36 cellular contexts compared by ENCODE assay signal in genomic region chr16:59754854-59755253, GRCh38.
"Had no signal": no experiment of that assay in that cellular context is flagged by ENCODE, and none has a peak within 500 bp of the region (broad histone marks: within the 10 kb centered on the region; RNA-seq: fewer than 3 reads in every experiment).

No MANE protein-coding gene starts in this region.

- ATAC-seq: activated CD8-positive, alpha-beta T cell treated with anti-CD3 and anti-CD28 coated beads for 36 hours; activated naive CD8-positive, alpha-beta T cell treated with anti-CD3 and anti-CD28 coated beads, Interleukin-2, amount 50 U/mL, for 24 hours; activated T-cell treated with anti-CD3 and anti-CD28 coated beads, Interleukin-2, amount 50 U/mL, for 4 hours; activated T-cell treated with anti-CD3 and anti-CD28 coated beads, Interleukin-2, amount 50 U/mL, for 72 hours; activated T-helper 17 cell treated with anti-CD3 and anti-CD28 coated beads, Interleukin-2, amount 50 U/mL, for 72 hours; T-cell had no signal

- H3K4me3 ChIP-seq: ascending aorta, cardiac muscle cell had no signal

- H3K27me3 ChIP-seq: ascending aorta, cardiac muscle cell had no signal

- H3K27me3 Mint-ChIP-seq: activated B cell treated with CpG ODN at 0.5 μM for 24 hours; activated CD4-positive, alpha-beta memory T cell treated with anti-CD3 and anti-CD28 coated beads for 36 hours; activated CD4-positive, alpha-beta T cell treated with anti-CD3 and anti-CD28 coated beads, Interleukin-2, amount 10 ng/mL, durations not matched to agents 24 days and 14 days; activated CD8-positive, alpha-beta T cell treated with anti-CD3 and anti-CD28 coated beads for 36 hours; activated naive CD4-positive, alpha-beta T cell treated with anti-CD3 and anti-CD28 coated beads, Interleukin-2, amount 10 ng/mL, durations not matched to agents 7 days and 5 days; activated naive CD4-positive, alpha-beta T cell treated with anti-CD3 and anti-CD28 coated beads, Interleukin-2, amount 50 U/mL, for 24 hours; activated naive CD8-positive, alpha-beta T cell; activated naive CD8-positive, alpha-beta T cell treated with anti-CD3 and anti-CD28 coated beads, Interleukin-2, amount 10 ng/mL, durations not matched to agents 7 days and 5 days; activated naive CD8-positive, alpha-beta T cell treated with anti-CD3 and anti-CD28 coated beads, Interleukin-2, amount 50 U/mL, for 24 hours; activated T-helper 17 cell treated with anti-CD3 and anti-CD28 coated beads, Interleukin-2, amount 50 U/mL, for 72 hours; brain; central memory CD8-positive, alpha-beta T cell; T-cell had no signal

- H3K27ac Mint-ChIP-seq: activated B cell treated with CpG ODN at 0.5 μM for 24 hours; activated CD4-positive, alpha-beta memory T cell treated with anti-CD3 and anti-CD28 coated beads for 36 hours; activated CD4-positive, alpha-beta T cell treated with anti-CD3 and anti-CD28 coated beads, Interleukin-2, amount 10 ng/mL, durations not matched to agents 24 days and 14 days; activated CD8-positive, alpha-beta T cell treated with anti-CD3 and anti-CD28 coated beads for 36 hours; activated naive CD4-positive, alpha-beta T cell treated with anti-CD3 and anti-CD28 coated beads, Interleukin-2, amount 10 ng/mL, durations not matched to agents 7 days and 5 days; activated naive CD4-positive, alpha-beta T cell treated with anti-CD3 and anti-CD28 coated beads, Interleukin-2, amount 50 U/mL, for 24 hours; activated naive CD8-positive, alpha-beta T cell; activated naive CD8-positive, alpha-beta T cell treated with anti-CD3 and anti-CD28 coated beads, Interleukin-2, amount 10 ng/mL, durations not matched to agents 7 days and 5 days; activated naive CD8-positive, alpha-beta T cell treated with anti-CD3 and anti-CD28 coated beads, Interleukin-2, amount 50 U/mL, for 24 hours; activated T-cell treated with anti-CD3 and anti-CD28 coated beads, Interleukin-2, amount 50 U/mL, for 72 hours; activated T-helper 1 cell treated with anti-CD3 and anti-CD28 coated beads, Interleukin-12 subunit alpha, Interleukin-12 subunit beta, Interleukin-2, Interleukin-4 antibody, amounts not matched to agents 30 ng/mL and 10 ng/mL and 1 ng/mL, durations not matched to agents 14 hours and 24 hours and 36 hours; activated T-helper 17 cell treated with anti-CD3 and anti-CD28 coated beads, Interleukin-2, amount 50 U/mL, for 72 hours; brain; T-cell; T-helper 2 cell treated with Interferon-gamma antibody and Interleukin-4, amounts not matched to agents 5 μg/mL and 100 μg/mL, for 36 hours had no signal

- H3K27ac ChIP-seq: ascending aorta, cardiac muscle cell, VCaP had no signal

- DNase-seq: activated B cell treated with CpG ODN at 0.5 μM for 24 hours; activated CD4-positive, alpha-beta memory T cell treated with anti-CD3 and anti-CD28 coated beads for 36 hours; activated CD4-positive, alpha-beta T cell treated with anti-CD3 and anti-CD28 coated beads for 4 hours; activated CD4-positive, alpha-beta T cell treated with anti-CD3 and anti-CD28 coated beads, Interleukin-2, amount 10 ng/mL, durations not matched to agents 24 days and 14 days; activated CD4-positive, alpha-beta T cell treated with anti-CD3 and anti-CD28 coated beads, Interleukin-2, amount 50 U/mL, for 1 hour; activated CD4-positive, alpha-beta T cell treated with anti-CD3 and anti-CD28 coated beads, Interleukin-2, amount 50 U/mL, for 4 hours; activated CD4-positive, CD25-positive, alpha-beta regulatory T cell treated with anti-CD3 and anti-CD28 coated beads, Interleukin-2, amount 50 U/mL, for 72 hours; activated CD8-positive, alpha-beta memory T cell treated with anti-CD3 and anti-CD28 coated beads, Interleukin-2, amount 50 U/mL, for 4 hours; activated CD8-positive, alpha-beta T cell treated with anti-CD3 and anti-CD28 coated beads for 36 hours; activated effector memory CD4-positive, alpha-beta T cell treated with anti-CD3 and anti-CD28 coated beads, Interleukin-2, amount 50 U/mL, for 16 hours; activated naive CD4-positive, alpha-beta T cell treated with anti-CD3 and anti-CD28 coated beads, Interleukin-2, amount 10 ng/mL, durations not matched to agents 7 days and 5 days; activated naive CD4-positive, alpha-beta T cell treated with Interleukin-2 at 50 U/mL for 16 hours; activated naive CD8-positive, alpha-beta T cell treated with anti-CD3 and anti-CD28 coated beads, Interleukin-2, amount 10 ng/mL, durations not matched to agents 7 days and 5 days; activated naive CD8-positive, alpha-beta T cell treated with anti-CD3 and anti-CD28 coated beads, Interleukin-2, amount 50 U/mL, for 24 hours; activated T-cell treated with anti-CD3 and anti-CD28 coated beads for 4 hours; activated T-cell treated with anti-CD3 and anti-CD28 coated beads, Interleukin-2, amount 50 U/mL, for 1 hour; activated T-cell treated with anti-CD3 and anti-CD28 coated beads, Interleukin-2, amount 50 U/mL, for 4 hours; activated T-cell treated with anti-CD3 and anti-CD28 coated beads, Interleukin-2, amount 50 U/mL, for 72 hours; amygdala; anterior cingulate cortex; caudate nucleus; cerebellar nuclear complex; T-cell; T-helper 2 cell; T-helper 9 cell had no signal

- FAIRE-seq: TTC549 had no signal

- H3K36me3 Mint-ChIP-seq: activated CD4-positive, alpha-beta memory T cell treated with anti-CD3 and anti-CD28 coated beads for 36 hours; activated naive CD4-positive, alpha-beta T cell treated with anti-CD3 and anti-CD28 coated beads, Interleukin-2, amount 10 ng/mL, durations not matched to agents 7 days and 5 days; activated naive CD4-positive, alpha-beta T cell treated with anti-CD3 and anti-CD28 coated beads, Interleukin-2, amount 50 U/mL, for 24 hours; activated naive CD8-positive, alpha-beta T cell; activated naive CD8-positive, alpha-beta T cell treated with anti-CD3 and anti-CD28 coated beads, Interleukin-2, amount 10 ng/mL, durations not matched to agents 7 days and 5 days; brain; T-cell had no signal

- H3K36me3 ChIP-seq: ascending aorta, cardiac muscle cell had no signal

- H3K4me3 Mint-ChIP-seq: activated B cell treated with CpG ODN at 0.5 μM for 24 hours; activated CD4-positive, alpha-beta memory T cell treated with anti-CD3 and anti-CD28 coated beads for 36 hours; activated CD4-positive, alpha-beta T cell treated with anti-CD3 and anti-CD28 coated beads, Interleukin-2, amount 10 ng/mL, durations not matched to agents 24 days and 14 days; activated CD8-positive, alpha-beta T cell treated with anti-CD3 and anti-CD28 coated beads for 36 hours; activated naive CD4-positive, alpha-beta T cell treated with anti-CD3 and anti-CD28 coated beads, Interleukin-2, amount 10 ng/mL, durations not matched to agents 7 days and 5 days; activated naive CD4-positive, alpha-beta T cell treated with anti-CD3 and anti-CD28 coated beads, Interleukin-2, amount 50 U/mL, for 24 hours; activated naive CD8-positive, alpha-beta T cell; activated naive CD8-positive, alpha-beta T cell treated with anti-CD3 and anti-CD28 coated beads, Interleukin-2, amount 10 ng/mL, durations not matched to agents 7 days and 5 days; activated naive CD8-positive, alpha-beta T cell treated with anti-CD3 and anti-CD28 coated beads, Interleukin-2, amount 50 U/mL, for 24 hours; activated T-cell treated with anti-CD3 and anti-CD28 coated beads, Interleukin-2, amount 50 U/mL, for 4 hours; activated T-cell treated with anti-CD3 and anti-CD28 coated beads, Interleukin-2, amount 50 U/mL, for 72 hours; activated T-helper 1 cell treated with anti-CD3 and anti-CD28 coated beads, Interleukin-12 subunit alpha, Interleukin-12 subunit beta, Interleukin-2, Interleukin-4 antibody, amounts not matched to agents 30 ng/mL and 10 ng/mL and 1 ng/mL, durations not matched to agents 14 hours and 24 hours and 36 hours; activated T-helper 17 cell treated with anti-CD3 and anti-CD28 coated beads, Interleukin-2, amount 50 U/mL, for 72 hours; brain; central memory CD8-positive, alpha-beta T cell; T-cell; T-helper 2 cell treated with Interferon-gamma antibody and Interleukin-4, amounts not matched to agents 5 μg/mL and 100 μg/mL, for 36 hours had no signal

- H3K4me1 Mint-ChIP-seq: activated B cell treated with CpG ODN at 0.5 μM for 24 hours; activated CD4-positive, alpha-beta T cell treated with anti-CD3 and anti-CD28 coated beads, Interleukin-2, amount 10 ng/mL, durations not matched to agents 24 days and 14 days; activated naive CD4-positive, alpha-beta T cell treated with anti-CD3 and anti-CD28 coated beads, Interleukin-2, amount 10 ng/mL, durations not matched to agents 7 days and 5 days; activated naive CD4-positive, alpha-beta T cell treated with anti-CD3 and anti-CD28 coated beads, Interleukin-2, amount 50 U/mL, for 24 hours; activated naive CD8-positive, alpha-beta T cell treated with anti-CD3 and anti-CD28 coated beads, Interleukin-2, amount 10 ng/mL, durations not matched to agents 7 days and 5 days; activated naive CD8-positive, alpha-beta T cell treated with anti-CD3 and anti-CD28 coated beads, Interleukin-2, amount 50 U/mL, for 24 hours; activated T-helper 17 cell treated with anti-CD3 and anti-CD28 coated beads, Interleukin-2, amount 50 U/mL, for 72 hours; brain; central memory CD8-positive, alpha-beta T cell; T-cell had no signal

- H3K4me1 ChIP-seq: ascending aorta had no signal

- H3K9me3 ChIP-seq: ascending aorta had no signal
